ENCODE assay signal across 31 cellular contexts in genomic region chr16:86963600-86964575, GRCh38.
"Had no signal": no experiment of that assay in that cellular context is flagged by ENCODE, and none has a peak within 500 bp of the region (broad histone marks: within the 10 kb centered on the region; RNA-seq: fewer than 3 reads in every experiment).

No MANE protein-coding gene starts in this region.

- H3K4me3 Mint-ChIP-seq: activated CD8-positive, alpha-beta T cell treated with anti-CD3 and anti-CD28 coated beads, Interleukin-2, amount 10 ng/mL, durations not matched to agents 7 days and 5 days; activated naive CD8-positive, alpha-beta T cell treated with anti-CD3 and anti-CD28 coated beads, Interleukin-2, amount 50 U/mL, for 24 hours; brain; central memory CD8-positive, alpha-beta T cell; T-helper 2 cell treated with Interferon-gamma antibody and Interleukin-4, amounts not matched to agents 5 μg/mL and 100 μg/mL, for 36 hours; WTC11 had no signal

- H3K36me3 Mint-ChIP-seq: activated naive CD4-positive, alpha-beta T cell treated with anti-CD3 and anti-CD28 coated beads, Interleukin-2, amount 50 U/mL, for 72 hours; brain; WTC11 had no signal

- DNase-seq: activated CD4-positive, alpha-beta T cell treated with anti-CD3 and anti-CD28 coated beads for 48 hours; activated CD4-positive, alpha-beta T cell treated with anti-CD3 and anti-CD28 coated beads, Interleukin-2, amount 50 U/mL, for 4 hours; activated CD4-positive, CD25-positive, alpha-beta regulatory T cell treated with anti-CD3 and anti-CD28 coated beads, Interleukin-2, amount 50 U/mL, for 72 hours; activated CD8-positive, alpha-beta memory T cell treated with anti-CD3 and anti-CD28 coated beads, Interleukin-2, amount 50 U/mL, for 48 hours; activated CD8-positive, alpha-beta T cell treated with anti-CD3 and anti-CD28 coated beads, Interleukin-2, amount 10 ng/mL, durations not matched to agents 7 days and 5 days; activated naive CD4-positive, alpha-beta T cell treated with Interleukin-2 at 50 U/mL for 16 hours; activated naive CD8-positive, alpha-beta T cell treated with anti-CD3 and anti-CD28 coated beads, Interleukin-2, amount 50 U/mL, for 24 hours; activated T-cell treated with anti-CD3 and anti-CD28 coated beads, Interleukin-2, amount 50 U/mL, for 1 hour; amniotic stem cell; Kasumi-1; KBM-7; NCI-H1048; NCI-H146; NCI-H187 treated with DMSO at 0.1 percent for 48 hours; NCI-H2081 treated with DMSO at 0.1 percent for 48 hours; NCI-H446; NCI-H526 treated with DMSO at 0.1 percent for 48 hours; NK-92 treated with Interleukin-12 subunit alpha and Interleukin-12 subunit beta, amount 100 ng/mL, for 24 hours; OCI-M1; Right ventricle myocardium superior; RPMI8226; SW 1271 had no signal

- H3K9me3 Mint-ChIP-seq: activated naive CD4-positive, alpha-beta T cell treated with anti-CD3 and anti-CD28 coated beads, Interleukin-2, amount 50 U/mL, for 72 hours; activated naive CD8-positive, alpha-beta T cell treated with anti-CD3 and anti-CD28 coated beads, Interleukin-2, amount 50 U/mL, for 24 hours; brain; central memory CD8-positive, alpha-beta T cell; T-helper 2 cell treated with Interferon-gamma antibody and Interleukin-4, amounts not matched to agents 5 μg/mL and 100 μg/mL, for 36 hours; WTC11 had no signal

- H3K27me3 ChIP-seq: SJSA1 had no signal

- H3K27ac ChIP-seq: SJSA1 had no signal

- H3K36me3 ChIP-seq: SJSA1 had no signal

- H3K9me3 ChIP-seq: SJSA1 had no signal

- FAIRE-seq: astrocyte had no signal

- ATAC-seq: activated CD8-positive, alpha-beta T cell treated with anti-CD3 and anti-CD28 coated beads, Interleukin-2, amount 10 ng/mL, durations not matched to agents 7 days and 5 days; activated naive CD4-positive, alpha-beta T cell treated with anti-CD3 and anti-CD28 coated beads, Interleukin-2, amount 50 U/mL, for 72 hours; activated naive CD8-positive, alpha-beta T cell treated with anti-CD3 and anti-CD28 coated beads, Interleukin-2, amount 50 U/mL, for 24 hours; Panc1; SK-N-SH treated with all-trans-retinoic acid at 6 μM for 48 hours; WTC11 had no signal

- H3K4me1 Mint-ChIP-seq: activated naive CD8-positive, alpha-beta T cell treated with anti-CD3 and anti-CD28 coated beads, Interleukin-2, amount 50 U/mL, for 24 hours; central memory CD8-positive, alpha-beta T cell; WTC11 had no signal

- H3K4me3 ChIP-seq: SJSA1 had no signal

- H3K27ac Mint-ChIP-seq: activated CD8-positive, alpha-beta T cell treated with anti-CD3 and anti-CD28 coated beads, Interleukin-2, amount 10 ng/mL, durations not matched to agents 7 days and 5 days; activated naive CD4-positive, alpha-beta T cell treated with anti-CD3 and anti-CD28 coated beads, Interleukin-2, amount 50 U/mL, for 72 hours; activated naive CD8-positive, alpha-beta T cell treated with anti-CD3 and anti-CD28 coated beads, Interleukin-2, amount 50 U/mL, for 24 hours; brain; T-helper 2 cell treated with Interferon-gamma antibody and Interleukin-4, amounts not matched to agents 5 μg/mL and 100 μg/mL, for 36 hours; WTC11 had no signal

- H3K4me1 ChIP-seq: SJSA1 had no signal
